23 cellular contexts compared by ENCODE assay signal in genomic region chr6:155042983-155043382, GRCh38.
"Had no signal": no experiment of that assay in that cellular context is flagged by ENCODE, and none has a peak within 500 bp of the region (broad histone marks: within the 10 kb centered on the region; RNA-seq: fewer than 3 reads in every experiment).

No MANE protein-coding gene starts in this region.

- H3K9me3 ChIP-seq: MG63, SJSA1 had no signal

- H3K27ac ChIP-seq: SJSA1, SK-N-MC had no signal

- H3K4me3 ChIP-seq: MG63, SJSA1, SK-N-MC had no signal

- H3K4me1 ChIP-seq: SJSA1 had no signal

- DNase-seq: Karpas-422, KG1, MG63, NCI-H1092, NCI-H1105 treated with DMSO at 0.1 percent for 48 hours, NCI-H1417 treated with DMSO at 0.1 percent for 48 hours, NCI-H146, NCI-H1694 treated with DMSO at 0.1 percent for 48 hours, NCI-H1930, NCI-H2081, NCI-H2107, NCI-H2171 treated with DMSO at 0.1 percent for 48 hours, NCI-H345, NCI-H446 treated with DMSO at 0.1 percent for 48 hours, NCI-H510A treated with DMSO at 0.1 percent for 48 hours, NCI-H526, NCI-H82, Right ventricle myocardium superior, RPMI8226, SIG-M5 had no signal

- FAIRE-seq: RCC 7860 had no signal
